9 cellular contexts compared by ENCODE assay signal in genomic region chr9:121865884-121866283, GRCh38.
"Had no signal": no experiment of that assay in that cellular context is flagged by ENCODE, and none has a peak within 500 bp of the region (broad histone marks: within the 10 kb centered on the region; RNA-seq: fewer than 3 reads in every experiment).

No MANE protein-coding gene starts in this region.

- H3K4me1 ChIP-seq: HAP-1 had no signal

- H3K9me3 ChIP-seq: HAP-1 had no signal

- H3K4me3 ChIP-seq: GM23248, HAP-1 had no signal

- H3K36me3 ChIP-seq: HAP-1 had no signal

- H3K4me1 Mint-ChIP-seq: IgD-negative memory B cell had no signal

- ATAC-seq: HCT116, HepG2 had no signal

- H3K27ac ChIP-seq: GM23248, HL-60 had no signal

- H3K9me3 Mint-ChIP-seq: IgD-negative memory B cell had no signal

- H3K4me3 Mint-ChIP-seq: IgD-negative memory B cell had no signal

- H3K27me3 Mint-ChIP-seq: IgD-negative memory B cell had no signal

- DNase-seq: GM23248, GOT3, H7, KBM-7 had no signal
